1 cellular context compared by ENCODE assay signal in genomic region chr7:139124084-139124914, GRCh38.
TF ChIP-seq lines count a peak whose summit lies in the region.

No MANE protein-coding gene starts in this region.

TF ChIP-seq in K562, 482 proteins besides CTCF, POLR2A, EP300 and RAD21 (continued from another document and continues in another):
- 0 out of 2 replicates have a peak, but pooled peaks have one; percentile 33 for TF ChIP-seq DEAF1 (CRISPR knock-in tag; IDR thresholded peaks at IDR 0.05)
- TF ChIP-seq HMGN3 (IDR thresholded peaks at IDR 0.05; ENCODE audit: borderline replicate concordance, extremely low read depth, insufficient read length, low read depth, low read length): peak; percentile 88
- TF ChIP-seq CBX3 (IDR thresholded peaks at IDR 0.05; ENCODE audit: borderline replicate concordance in 1 of 2, low read length in 2 of 2): peak in 1 of 2 experiments; percentile 76; a peak in 2 of 3 replicates
- no peak for TF ChIP-seq SP2 (IDR thresholded peaks at IDR 0.05; ENCODE audit: extremely low read depth, low read depth, low read length, poor library complexity, severe bottlenecking)
- no peak for TF ChIP-seq ZNF655 (CRISPR knock-in tag; IDR thresholded peaks at IDR 0.05)
- TF ChIP-seq GTF2E2 (tag; IDR thresholded peaks at IDR 0.05): peak; percentile 71; the same call in 1 of the 2 replicates
- TF ChIP-seq MCM7 (IDR thresholded peaks at IDR 0.05): no peak
- TF ChIP-seq ZC3H8 (IDR thresholded peaks at IDR 0.05): no peak
- peak; percentile 98 for TF ChIP-seq HDAC2 (IDR thresholded peaks at IDR 0.05)
- TF ChIP-seq SIN3A (IDR thresholded peaks at IDR 0.05; ENCODE audit: borderline replicate concordance in 2 of 2, control insufficient read depth in 1 of 2, low read depth in 2 of 2, low read length in 2 of 2): no peak
- no peak for TF ChIP-seq KDM2B (CRISPR knock-in tag; IDR thresholded peaks at IDR 0.05)
- TF ChIP-seq CREM (IDR thresholded peaks at IDR 0.05; ENCODE audit: low read depth): peak; percentile 84
- no peak for TF ChIP-seq SMAD1 (IDR thresholded peaks at IDR 0.05; ENCODE audit: low read depth, low read length, partially characterized antibody)
- peak in 1 of 2 experiments; percentile 84; a peak in 2 of 4 replicates for TF ChIP-seq ZNF318 (IDR thresholded peaks at IDR 0.05; ENCODE audit: borderline replicate concordance in 1 of 2, low read depth in 1 of 2)
- TF ChIP-seq THRB (CRISPR knock-in tag; conservative IDR thresholded peaks at IDR 0.05): no peak
- TF ChIP-seq NFXL1 (CRISPR knock-in tag; IDR thresholded peaks at IDR 0.05): peak; percentile 75; the same call in 1 of the 2 replicates
- TF ChIP-seq ZNF41 (CRISPR knock-in tag; conservative IDR thresholded peaks at IDR 0.05): 0 out of 2 replicates have a peak, but pooled peaks have one; percentile 30
- no peak for TF ChIP-seq SIRT6 (IDR thresholded peaks at IDR 0.05; ENCODE audit: low read depth, low read length)
- peak; percentile 25 for TF ChIP-seq NCOA4 (IDR thresholded peaks at IDR 0.05; ENCODE audit: partially characterized antibody)
- TF ChIP-seq ELK3 (CRISPR knock-in tag; IDR thresholded peaks at IDR 0.05): 0 out of 2 replicates have a peak, but pooled peaks have one; percentile 81
- TF ChIP-seq CEBPZ (IDR thresholded peaks at IDR 0.05; ENCODE audit: borderline replicate concordance, low read depth, low read length): no peak
- 0 out of 2 replicates have a peak, but pooled peaks have one; percentile 27 for TF ChIP-seq ZNF324 (CRISPR knock-in tag; IDR thresholded peaks at IDR 0.05)
- no peak for TF ChIP-seq NR0B1 (IDR thresholded peaks at IDR 0.05; ENCODE audit: partially characterized antibody)
- peak; percentile 91; the same call in 1 of the 2 replicates for TF ChIP-seq ZKSCAN8 (CRISPR knock-in tag; IDR thresholded peaks at IDR 0.05)
- no peak for TF ChIP-seq SMC3 (conservative IDR thresholded peaks at IDR 0.05; ENCODE audit: insufficient read depth, low read depth, low read length)
- TF ChIP-seq MTA3 (IDR thresholded peaks at IDR 0.05; ENCODE audit: borderline replicate concordance): peak; percentile 92
- no peak for TF ChIP-seq RREB1 (CRISPR knock-in tag; IDR thresholded peaks at IDR 0.05)
